Comparison of ENCODE assay signal across 9 cellular contexts in genomic region chr10:8725343-8725742, GRCh38.
"Had no signal": no experiment of that assay in that cellular context is flagged by ENCODE, and none has a peak within 500 bp of the region (broad histone marks: within the 10 kb centered on the region; RNA-seq: fewer than 3 reads in every experiment).

No MANE protein-coding gene starts in this region.

- H3K27me3 Mint-ChIP-seq: IgD-negative memory B cell had no signal

- H3K27ac Mint-ChIP-seq: IgD-negative memory B cell had no signal

- H3K36me3 ChIP-seq: HAP-1 had no signal

- H3K4me1 ChIP-seq: HAP-1 had no signal

- ATAC-seq: HCT116, HepG2 had no signal

- H3K9me3 ChIP-seq: HAP-1 had no signal

- DNase-seq: GM23248, GOT3, H7, KG1 had no signal

- H3K4me3 ChIP-seq: GM23248, HAP-1 had no signal

- H3K4me3 Mint-ChIP-seq: IgD-negative memory B cell had no signal

- H3K27ac ChIP-seq: GM23248, HL-60 had no signal

- H3K9ac ChIP-seq: GM23248 had no signal

- H3K4me1 Mint-ChIP-seq: IgD-negative memory B cell had no signal

- H2AFZ ChIP-seq: GM23248 had no signal
